In genomic region chr11:115324569-115325432, GRCh38 we compare ENCODE assay signal across 8 cellular contexts.
DNase-seq lines count a peak whose midpoint lies in the region; TF ChIP-seq lines count a peak whose summit lies in the region.

No MANE protein-coding gene starts in this region.

- H3K9me3 ChIP-seq in HAP-1: no peaks in the 10 kb centered on the region

- peaks cover 6% of the 10 kb centered on the region; the same call in 1 of the 2 replicates for H3K27me3 ChIP-seq in HAP-1 (ENCODE audit: low read depth)

- peak; percentile 92 for TF ChIP-seq CTCF in epithelial cell of esophagus (IDR thresholded peaks at IDR 0.05; ENCODE audit: insufficient read depth, low read depth, low read length, missing control alignments)

- in situ Hi-C loops in HAP-1 (cut with MboI; ENCODE audit: low sequenced_read_pairs): loop anchor here (25.0 kb wide), 1 partner anchor 1362 kb away; no protein-coding TSS in a partner anchor

- no peaks in the 10 kb centered on the region for H3K9me3 Mint-ChIP-seq in activated T-cell treated with anti-CD3 and anti-CD28 coated beads, Interleukin-2, amount 50 U/mL, for 24 hours

- DNase-seq in activated T-cell treated with anti-CD3 and anti-CD28 coated beads for 24 hours (ENCODE audit: low read depth) (peak; percentile 1), HAP-1 (ENCODE audit: low spot score in 2 of 2) (peak; percentile 26 to 68), NCI-H128 (lab: John Stamatoyannopoulos, UW; ENCODE audit: unreplicated experiment) (peak; percentile 85), SKM-1 (lab: John Stamatoyannopoulos, UW; ENCODE audit: unreplicated experiment) (peak; percentile 52), epithelial cell of esophagus (ENCODE audit: low read depth) (peak; percentile 57), middle frontal gyrus (ENCODE audit: extremely low spot score, low spot score) (peak; percentile 30)
- no peak for DNase-seq in activated T-cell treated with anti-CD3 and anti-CD28 coated beads, Interleukin-2, amount 50 U/mL, for 24 hours
- DNase-seq in activated effector memory CD4-positive, alpha-beta T cell treated with anti-CD3 and anti-CD28 coated beads, Interleukin-2, amount 50 U/mL, for 16 hours: no peak

- no peaks in the 10 kb centered on the region for H3K36me3 Mint-ChIP-seq in activated T-cell treated with anti-CD3 and anti-CD28 coated beads, Interleukin-2, amount 50 U/mL, for 24 hours (ENCODE audit: low read depth)

- H3K27me3 Mint-ChIP-seq in activated T-cell treated with anti-CD3 and anti-CD28 coated beads, Interleukin-2, amount 50 U/mL, for 24 hours: peaks cover 3% of the 10 kb centered on the region

- H3K4me3 ChIP-seq in HAP-1: no peak overlapping the region
- H3K4me3 ChIP-seq in epithelial cell of esophagus (ENCODE audit: low read length): no peak overlapping the region

- H3K4me1 ChIP-seq in HAP-1: no peaks in the 10 kb centered on the region

- H3K4me1 Mint-ChIP-seq in activated T-cell treated with anti-CD3 and anti-CD28 coated beads, Interleukin-2, amount 50 U/mL, for 24 hours (ENCODE audit: low read depth): no peaks in the 10 kb centered on the region

- H3K4me3 Mint-ChIP-seq in activated T-cell treated with anti-CD3 and anti-CD28 coated beads, Interleukin-2, amount 50 U/mL, for 24 hours: no peak overlapping the region

- H3K27ac Mint-ChIP-seq in activated T-cell treated with anti-CD3 and anti-CD28 coated beads, Interleukin-2, amount 50 U/mL, for 24 hours: no peak overlapping the region

- H3K36me3 ChIP-seq in HAP-1 (replicated peaks): no peaks in the 10 kb centered on the region

Comparison
In these comparisons a context has a peak if more than half of its experiments do, and no peak if none do; other contexts are left out.
1. DNase-seq: peak in activated T-cell treated with anti-CD3 and anti-CD28 coated beads for 24 hours (single experiment), HAP-1 (2 of 2), NCI-H128 (single experiment), SKM-1 (single experiment), epithelial cell of esophagus (single experiment) and middle frontal gyrus (single experiment); none in activated T-cell treated with anti-CD3 and anti-CD28 coated beads, Interleukin-2, amount 50 U/mL, for 24 hours (single experiment) and activated effector memory CD4-positive, alpha-beta T cell treated with anti-CD3 and anti-CD28 coated beads, Interleukin-2, amount 50 U/mL, for 16 hours (single experiment).